In the genomic region with DNA sequence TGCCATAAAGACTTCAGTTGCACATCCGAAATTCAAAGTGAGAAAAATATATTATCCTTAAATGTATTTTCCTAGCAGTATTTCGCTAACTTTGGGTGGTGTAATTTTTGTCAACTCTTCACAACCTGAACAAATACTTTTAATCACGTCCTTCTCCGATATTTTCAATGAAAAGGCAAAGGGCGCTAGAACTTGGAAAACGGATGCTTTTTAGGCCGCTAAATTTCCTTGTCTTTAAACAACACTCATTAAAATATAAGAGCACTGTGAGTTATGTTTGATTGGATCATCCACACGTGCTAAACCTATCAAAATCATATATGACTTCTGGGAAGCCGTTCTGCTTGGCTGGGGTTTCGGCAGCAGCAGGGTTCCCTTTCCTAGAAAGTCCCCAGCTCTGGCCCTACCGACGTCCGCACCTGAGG, we compare ENCODE assay signal across 8 cellular contexts. TPM values are rescaled to one million over a fixed set of nuclear protein-coding genes. Genes with fewer than 3 reads are reported as not detected.
DNase-seq lines count a peak whose midpoint lies in the region; ATAC-seq and TF ChIP-seq lines count a peak whose summit lies in the region.

No MANE protein-coding gene starts in this region.

- no peak for DNase-seq in CD4-positive, alpha-beta T cell
- no peak for DNase-seq in MG63
- DNase-seq in choroid plexus epithelial cell (ENCODE audit: low read depth): no peak
- DNase-seq in naive thymus-derived CD8-positive, alpha-beta T cell: no peak
- no peak for DNase-seq in activated effector memory CD4-positive, alpha-beta T cell treated with anti-CD3 and anti-CD28 coated beads, Interleukin-2, amount 50 U/mL, for 16 hours
- DNase-seq in KG1 (lab: John Stamatoyannopoulos, UW): no peak
- no peak for DNase-seq in DMS79 (lab: John Stamatoyannopoulos, UW)

- H3K4me3 Mint-ChIP-seq in CD4-positive, alpha-beta T cell: peak overlapping the region; percentile 100
- peak overlapping the region; percentile 95 to 100 (median 100) for H3K4me3 Mint-ChIP-seq in naive thymus-derived CD8-positive, alpha-beta T cell

- H3K27ac Mint-ChIP-seq in CD4-positive, alpha-beta T cell: peak overlapping the region; percentile 97
- H3K27ac Mint-ChIP-seq in naive thymus-derived CD8-positive, alpha-beta T cell: peak overlapping the region; percentile 99 to 100 (median 100)

- intact Hi-C loops in CD4-positive, alpha-beta T cell (cut with DNase I, micrococcal nuclease): loop anchor here (2.0 to 10.0 kb wide), 7 partner anchors 46 to 1822 kb away; partner anchors contain the start of genes PSPC1 (in 2 of the 2), ZMYM5 (in 2 of the 2), EEF1AKMT1 (in 1 of the 2) and ZDHHC20 (in 1 of the 2)

- H3K36me3 ChIP-seq in MG63: peaks cover 29% of the 10 kb centered on the region

- POLR2A ChIA-PET in CD4-positive, alpha-beta T cell (lab: Charles Lee): interaction anchor here (0.6 to 3.0 kb wide), 11 partner anchors 20 to 1141 kb away, joined by 3 to 19 read pairs (median 4); partner anchors contain the start of genes EEF1AKMT1, PSPC1 and ZMYM5
- POLR2A ChIA-PET in naive thymus-derived CD8-positive, alpha-beta T cell (lab: Charles Lee): interaction anchor here (0.6 to 2.5 kb wide), 7 partner anchors 22 to 326 kb away, joined by 3 to 24 read pairs (median 4); partner anchors contain the start of genes ZMYM2 and ZMYM5

- peak overlapping the region; percentile 76 for H3K27ac ChIP-seq in CD4-positive, alpha-beta T cell (ENCODE audit: low read depth, low read length)

- no peaks in the 10 kb centered on the region for H3K9me3 ChIP-seq in CD4-positive, alpha-beta T cell (ENCODE audit: control insufficient read depth, low read length)
- no peaks in the 10 kb centered on the region for H3K9me3 ChIP-seq in MG63

- no peaks in the 10 kb centered on the region for H3K27me3 Mint-ChIP-seq in CD4-positive, alpha-beta T cell
- H3K27me3 Mint-ChIP-seq in naive thymus-derived CD8-positive, alpha-beta T cell: peaks cover 0 to under 1% (median 0%) of the 10 kb centered on the region in 5 donors

- H3K36me3 Mint-ChIP-seq in CD4-positive, alpha-beta T cell (ENCODE audit: low read depth): peaks cover 37% of the 10 kb centered on the region
- H3K36me3 Mint-ChIP-seq in naive thymus-derived CD8-positive, alpha-beta T cell: peaks cover 4 to 18% (median 6%) of the 10 kb centered on the region in 3 donors

- no peak for TF ChIP-seq CTCF in CD4-positive, alpha-beta T cell (IDR thresholded peaks at IDR 0.05)
- TF ChIP-seq CTCF in choroid plexus epithelial cell (conservative IDR thresholded peaks at IDR 0.05; ENCODE audit: low read depth, low read length): no peak

- ATAC-seq in CD4-positive, alpha-beta T cell (ENCODE audit: poor library complexity): no peak
- ATAC-seq in naive thymus-derived CD8-positive, alpha-beta T cell: no peak
- no peak for ATAC-seq in GM19467 (IDR thresholded peaks at IDR 0.05; ENCODE audit: unreplicated experiment)

- no peaks in the 10 kb centered on the region for H3K9me3 Mint-ChIP-seq in CD4-positive, alpha-beta T cell
- peaks cover 0 to 12% (median 0%) of the 10 kb centered on the region in 9 donors for H3K9me3 Mint-ChIP-seq in naive thymus-derived CD8-positive, alpha-beta T cell

- CTCF ChIA-PET in CD4-positive, alpha-beta T cell (lab: Charles Lee): interaction anchor here (0.6 kb wide), 1 partner anchor 8 kb away, joined by 3 read pairs; no protein-coding TSS in a partner anchor

- no peaks in the 10 kb centered on the region for H3K27me3 ChIP-seq in CD4-positive, alpha-beta T cell (ENCODE audit: control insufficient read depth, insufficient read depth, low read length)
- no peaks in the 10 kb centered on the region for H3K27me3 ChIP-seq in MG63

- peaks cover 35% of the 10 kb centered on the region for H3K4me1 Mint-ChIP-seq in CD4-positive, alpha-beta T cell (ENCODE audit: low read depth)
- peaks cover 18 to 49% (median 32%) of the 10 kb centered on the region in 4 donors for H3K4me1 Mint-ChIP-seq in naive thymus-derived CD8-positive, alpha-beta T cell

- peak overlapping the region; percentile 77 for H3K4me3 ChIP-seq in MG63
- H3K4me3 ChIP-seq in choroid plexus epithelial cell (ENCODE audit: low read depth, low read length): peak overlapping the region; percentile 91

RNA-seq across cellular contexts. Expression of gene MPHOSPH8, which starts 0.5 kb away (rescaled TPM):
- total RNA-seq in CD4-positive, alpha-beta T cell: 10 to 100 TPM; 48.0 to 51.2 TPM
- total RNA-seq in MG63 (2014; rRNA removed; shearing (Covaris generic); ENCODE audit: low replicate concordance): 6.3 and 6.7 TPM in 2 replicates
- 100 to 1,000 TPM; 107 to 112 TPM for total RNA-seq in naive thymus-derived CD8-positive, alpha-beta T cell
- polyA plus RNA-seq in naive thymus-derived CD8-positive, alpha-beta T cell: 10 to 100 TPM in 2 of 3 donors, 1 to 10 TPM in 1; 8.6 to 17.8 (median 14.4) TPM
